Comparison of ENCODE assay signal across 8 cellular contexts in genomic region chr7:101814996-101815825, GRCh38. TPM values are rescaled to one million over a fixed set of nuclear protein-coding genes. Genes with fewer than 3 reads are reported as not detected.
DNase-seq lines count a peak whose midpoint lies in the region; ATAC-seq and TF ChIP-seq lines count a peak whose summit lies in the region.

No MANE protein-coding gene starts in this region.

- no peaks in the 10 kb centered on the region for H3K9me3 Mint-ChIP-seq in activated CD4-positive, alpha-beta T cell treated with anti-CD3 and anti-CD28 coated beads, Interleukin-2, amount 10 ng/mL, durations not matched to agents 7 days and 5 days
- H3K9me3 Mint-ChIP-seq in mesothelial cell of epicardium: no peaks in the 10 kb centered on the region

- CTCF ChIA-PET in activated CD4-positive, alpha-beta T cell treated with anti-CD3 and anti-CD28 coated beads, Interleukin-2, amount 10 ng/mL, durations not matched to agents 7 days and 5 days (lab: Charles Lee): interaction anchor here (1.0 to 1.4 kb wide), 7 partner anchors 12 to 131 kb away, joined by 3 to 6 read pairs (median 4); no protein-coding TSS in a partner anchor

- peak; percentile 36 for ATAC-seq in GM21786 (IDR thresholded peaks at IDR 0.05; ENCODE audit: unreplicated experiment)
- ATAC-seq in HG03520 (IDR thresholded peaks at IDR 0.05; ENCODE audit: unreplicated experiment): no peak

- DNase-seq in ELF-1 (ENCODE audit: low read depth, low spot score) (peak; percentile 43), LNCaP clone FGC (ENCODE audit: low read depth) (no peak), mesothelial cell of epicardium (ENCODE audit: low spot score in 2 of 2, unreplicated experiment in 2 of 2) (peak; percentile 58 to 76)
- DNase-seq in activated CD4-positive, alpha-beta T cell treated with anti-CD3 and anti-CD28 coated beads, Interleukin-2, amount 10 ng/mL, durations not matched to agents 7 days and 5 days: peak; percentile 52
- DNase-seq in effector CD4-positive, alpha-beta T cell: peak; percentile 44
- DNase-seq in stimulated activated CD8-positive, alpha-beta memory T cell treated with anti-CD3 and anti-CD28 coated beads, Interleukin-2, amount 100 ng/mL, for 48 hours (ENCODE audit: low read depth in 2 of 2): peak; percentile 38 to 48

- peaks cover 17% of the 10 kb centered on the region for H3K4me1 Mint-ChIP-seq in activated CD4-positive, alpha-beta T cell treated with anti-CD3 and anti-CD28 coated beads, Interleukin-2, amount 10 ng/mL, durations not matched to agents 7 days and 5 days
- peaks cover 37% of the 10 kb centered on the region for H3K4me1 Mint-ChIP-seq in mesothelial cell of epicardium

- H3K4me3 Mint-ChIP-seq in activated CD4-positive, alpha-beta T cell treated with anti-CD3 and anti-CD28 coated beads, Interleukin-2, amount 10 ng/mL, durations not matched to agents 7 days and 5 days: peak overlapping the region; percentile 83
- H3K4me3 Mint-ChIP-seq in mesothelial cell of epicardium: peak overlapping the region; percentile 65

- H3K27ac Mint-ChIP-seq in activated CD4-positive, alpha-beta T cell treated with anti-CD3 and anti-CD28 coated beads, Interleukin-2, amount 10 ng/mL, durations not matched to agents 7 days and 5 days: peak overlapping the region; percentile 69
- H3K27ac Mint-ChIP-seq in mesothelial cell of epicardium: no peak overlapping the region

- POLR2A ChIA-PET in activated CD4-positive, alpha-beta T cell treated with anti-CD3 and anti-CD28 coated beads, Interleukin-2, amount 10 ng/mL, durations not matched to agents 7 days and 5 days (lab: Charles Lee): interaction anchor here (0.6 to 0.8 kb wide), 2 partner anchors 11 to 74 kb away, joined by 3 to 5 read pairs; no protein-coding TSS in a partner anchor

- peak; percentile 48 for TF ChIP-seq CTCF in LNCaP clone FGC (IDR thresholded peaks at IDR 0.05; ENCODE audit: control insufficient read depth, extremely low read depth, insufficient read depth)
- peak; percentile 61 for TF ChIP-seq CTCF in mesothelial cell of epicardium (IDR thresholded peaks at IDR 0.05; ENCODE audit: unreplicated experiment)

- H3K4me3 ChIP-seq in LNCaP clone FGC (ENCODE audit: low read depth, low read length): peak overlapping the region; percentile 61

- no peaks in the 10 kb centered on the region for H3K36me3 Mint-ChIP-seq in activated CD4-positive, alpha-beta T cell treated with anti-CD3 and anti-CD28 coated beads, Interleukin-2, amount 10 ng/mL, durations not matched to agents 7 days and 5 days (ENCODE audit: low read depth)
- no peaks in the 10 kb centered on the region for H3K36me3 Mint-ChIP-seq in mesothelial cell of epicardium

- peaks cover 40% of the 10 kb centered on the region for H3K27me3 Mint-ChIP-seq in activated CD4-positive, alpha-beta T cell treated with anti-CD3 and anti-CD28 coated beads, Interleukin-2, amount 10 ng/mL, durations not matched to agents 7 days and 5 days
- peaks cover 16% of the 10 kb centered on the region for H3K27me3 Mint-ChIP-seq in mesothelial cell of epicardium (ENCODE audit: low read depth)

RNA-seq across cellular contexts. Expression of gene CUX1, which starts 2.2 kb away (rescaled TPM):
- total RNA-seq in activated CD4-positive, alpha-beta T cell treated with anti-CD3 and anti-CD28 coated beads, Interleukin-2, amount 10 ng/mL, durations not matched to agents 7 days and 5 days: 10 to 100 TPM; 27.8 to 34.7 TPM
- 152 to 158 TPM (median 152 TPM) in 3 replicates for total RNA-seq in mesothelial cell of epicardium
